Comparison of ENCODE assay signal across 1 cellular context in genomic region chr17:40327735-40328385, GRCh38.
A peak's percentile ranks its signal among the peaks of the same experiment; 100 is the strongest.
TF ChIP-seq lines count a peak whose summit lies in the region.

No MANE protein-coding gene starts in this region.

TF ChIP-seq in HEK293, 187 proteins besides CTCF, POLR2A, EP300 and RAD21 (continued from another document):
- peak; percentile 32; the same call in 1 of the 2 replicates for TF ChIP-seq KLF9 (tag by site-specific recombination; IDR thresholded peaks at IDR 0.05; ENCODE audit: low read depth)
- TF ChIP-seq KLF1 (tag by site-specific recombination; IDR thresholded peaks at IDR 0.05) = peak; percentile 91
- no peak for TF ChIP-seq ZBTB48 (tag by site-specific recombination; IDR thresholded peaks at IDR 0.05)
- peak; percentile 98 for TF ChIP-seq ZFP69B (tag by site-specific recombination; IDR thresholded peaks at IDR 0.05)
- TF ChIP-seq ZNF354C (tag by site-specific recombination; IDR thresholded peaks at IDR 0.05; ENCODE audit: borderline replicate concordance, low read depth) = no peak
- no peak for TF ChIP-seq ZNF629 (tag by site-specific recombination; IDR thresholded peaks at IDR 0.05)
- no peak for TF ChIP-seq ZNF335 (tag by site-specific recombination; conservative IDR thresholded peaks at IDR 0.05)
- peak; percentile 75 for TF ChIP-seq ZNF398 (tag by site-specific recombination; IDR thresholded peaks at IDR 0.05)
- TF ChIP-seq ZNF518A (tag by site-specific recombination; conservative IDR thresholded peaks at IDR 0.05; ENCODE audit: low read depth) = no peak
- TF ChIP-seq ZNF623 (tag by site-specific recombination; IDR thresholded peaks at IDR 0.05) = peak; percentile 37; the same call in 1 of the 2 replicates
- TF ChIP-seq GLIS2 (tag by site-specific recombination; IDR thresholded peaks at IDR 0.05) = peak; percentile 46; the same call in 1 of the 2 replicates
- TF ChIP-seq ZFHX2 (tag by site-specific recombination; conservative IDR thresholded peaks at IDR 0.05) = peak; percentile 46
- 0 out of 2 replicates have a peak, but pooled peaks have one; percentile 27 for TF ChIP-seq ZNF600 (tag by site-specific recombination; IDR thresholded peaks at IDR 0.05)
- no peak for TF ChIP-seq ZNF302 (tag by site-specific recombination; IDR thresholded peaks at IDR 0.05; ENCODE audit: low read depth)
- peak; percentile 88 for TF ChIP-seq GLIS1 (tag by site-specific recombination; IDR thresholded peaks at IDR 0.05)
- no peak for TF ChIP-seq ZNF513 (tag by site-specific recombination; IDR thresholded peaks at IDR 0.05)
- no peak for TF ChIP-seq ZNF530 (tag by site-specific recombination; IDR thresholded peaks at IDR 0.05; ENCODE audit: low read depth)
- TF ChIP-seq ZNF391 (tag by site-specific recombination; IDR thresholded peaks at IDR 0.05; ENCODE audit: borderline replicate concordance, low read depth) = no peak
- no peak for TF ChIP-seq ZNF747 (tag by site-specific recombination; IDR thresholded peaks at IDR 0.05)
- TF ChIP-seq SCRT1 (tag by site-specific recombination; IDR thresholded peaks at IDR 0.05; ENCODE audit: borderline replicate concordance) = no peak
- peak; percentile 22; the same call in 1 of the 2 replicates for TF ChIP-seq ZBTB20 (tag by site-specific recombination; IDR thresholded peaks at IDR 0.05)
- TF ChIP-seq ZNF433 (tag by site-specific recombination; IDR thresholded peaks at IDR 0.05; ENCODE audit: low read depth) = no peak
- no peak for TF ChIP-seq ZNF510 (tag by site-specific recombination; IDR thresholded peaks at IDR 0.05; ENCODE audit: insufficient replicate concordance)
- no peak for TF ChIP-seq ZNF707 (tag by site-specific recombination; IDR thresholded peaks at IDR 0.05)
- peak; percentile 99 for TF ChIP-seq ZNF692 (tag by site-specific recombination; IDR thresholded peaks at IDR 0.05)
